In the genomic region with DNA sequence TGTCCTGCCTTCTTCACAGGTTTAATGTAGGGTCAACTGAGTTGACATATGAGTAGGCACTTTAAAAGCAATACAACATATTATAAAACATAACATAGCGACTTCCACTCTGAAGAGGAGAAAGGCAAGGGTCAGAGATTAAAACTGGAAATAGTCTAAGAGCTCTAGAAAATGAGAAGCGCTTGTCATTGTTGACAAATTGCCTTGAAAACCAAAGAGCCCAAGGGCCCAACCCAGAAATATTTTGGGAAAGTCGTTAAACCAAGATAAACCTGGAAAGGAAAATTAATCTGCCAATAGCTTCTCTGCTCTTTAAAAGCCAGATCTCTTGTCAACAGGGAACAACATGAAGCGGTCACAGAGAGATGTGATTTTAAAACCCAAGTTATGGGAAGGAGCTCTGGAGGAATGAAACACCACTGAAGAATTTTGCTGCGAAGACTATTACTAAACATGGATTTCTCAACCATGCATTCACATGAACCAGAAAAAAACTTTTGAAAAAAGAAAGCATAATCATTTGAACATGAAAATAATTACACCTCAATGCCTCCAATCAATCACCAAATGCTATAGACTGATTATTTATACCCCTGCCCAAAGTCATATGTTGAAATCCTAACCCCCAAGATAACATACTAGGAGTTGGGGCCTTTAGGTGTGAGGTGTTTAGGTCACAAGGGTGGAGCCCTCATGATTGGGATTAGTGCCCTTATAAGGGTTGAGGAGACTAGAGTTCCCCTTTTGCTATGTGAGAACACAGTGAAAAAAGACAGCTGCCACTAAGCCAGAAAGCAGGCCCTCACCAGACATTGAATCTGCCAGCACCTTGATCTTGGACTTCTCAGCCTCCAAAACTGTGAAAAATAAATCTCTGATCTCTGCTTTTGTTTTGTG, we compare ENCODE assay signal across 1 cellular context.
A peak's percentile ranks its signal among the peaks of the same experiment; 100 is the strongest.
TF ChIP-seq lines count a peak whose summit lies in the region.

No MANE protein-coding gene starts in this region.

TF ChIP-seq in K562, 482 proteins besides CTCF, POLR2A, EP300 and RAD21 (continued from another document):
- TF ChIP-seq, protein P1, sequence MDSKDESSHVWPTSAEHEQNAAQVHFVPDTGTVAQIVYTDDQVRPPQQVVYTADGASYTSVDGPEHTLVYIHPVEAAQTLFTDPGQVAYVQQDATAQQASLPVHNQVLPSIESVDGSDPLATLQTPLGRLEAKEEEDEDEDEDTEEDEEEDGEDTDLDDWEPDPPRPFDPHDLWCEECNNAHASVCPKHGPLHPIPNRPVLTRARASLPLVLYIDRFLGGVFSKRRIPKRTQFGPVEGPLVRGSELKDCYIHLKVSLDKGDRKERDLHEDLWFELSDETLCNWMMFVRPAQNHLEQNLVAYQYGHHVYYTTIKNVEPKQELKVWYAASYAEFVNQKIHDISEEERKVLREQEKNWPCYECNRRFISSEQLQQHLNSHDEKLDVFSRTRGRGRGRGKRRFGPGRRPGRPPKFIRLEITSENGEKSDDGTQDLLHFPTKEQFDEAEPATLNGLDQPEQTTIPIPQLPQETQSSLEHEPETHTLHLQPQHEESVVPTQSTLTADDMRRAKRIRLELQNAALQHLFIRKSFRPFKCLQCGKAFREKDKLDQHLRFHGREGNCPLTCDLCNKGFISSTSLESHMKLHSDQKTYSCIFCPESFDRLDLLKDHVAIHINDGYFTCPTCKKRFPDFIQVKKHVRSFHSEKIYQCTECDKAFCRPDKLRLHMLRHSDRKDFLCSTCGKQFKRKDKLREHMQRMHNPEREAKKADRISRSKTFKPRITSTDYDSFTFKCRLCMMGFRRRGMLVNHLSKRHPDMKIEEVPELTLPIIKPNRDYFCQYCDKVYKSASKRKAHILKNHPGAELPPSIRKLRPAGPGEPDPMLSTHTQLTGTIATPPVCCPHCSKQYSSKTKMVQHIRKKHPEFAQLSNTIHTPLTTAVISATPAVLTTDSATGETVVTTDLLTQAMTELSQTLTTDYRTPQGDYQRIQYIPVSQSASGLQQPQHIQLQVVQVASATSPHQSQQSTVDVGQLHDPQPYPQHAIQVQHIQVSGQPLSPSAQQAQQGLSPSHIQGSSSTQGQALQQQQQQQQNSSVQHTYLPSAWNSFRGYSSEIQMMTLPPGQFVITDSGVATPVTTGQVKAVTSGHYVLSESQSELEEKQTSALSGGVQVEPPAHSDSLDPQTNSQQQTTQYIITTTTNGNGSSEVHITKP (IDR thresholded peaks at IDR 0.05; ENCODE audit: partially characterized antibody), result no peak
- no peak for TF ChIP-seq MYNN (IDR thresholded peaks at IDR 0.05)
- no peak for TF ChIP-seq MYNN (CRISPR knock-in tag; IDR thresholded peaks at IDR 0.05)
- no peak for TF ChIP-seq STAT5B (CRISPR knock-in tag; IDR thresholded peaks at IDR 0.05)
- no peak for TF ChIP-seq SRSF9 (IDR thresholded peaks at IDR 0.05; ENCODE audit: borderline replicate concordance, low read depth, low read length)
- no peak for TF ChIP-seq RBM14 (IDR thresholded peaks at IDR 0.05; ENCODE audit: borderline replicate concordance, insufficient read depth, low read depth, low read length)
- peak; percentile 76 for TF ChIP-seq L3MBTL2 (IDR thresholded peaks at IDR 0.05)
- TF ChIP-seq ZNF239 (CRISPR knock-in tag; IDR thresholded peaks at IDR 0.05), result no peak
- TF ChIP-seq CSDE1 (IDR thresholded peaks at IDR 0.05), result no peak
- peak; percentile 67 for TF ChIP-seq ZFX (CRISPR knock-in tag; IDR thresholded peaks at IDR 0.05)
- no peak for TF ChIP-seq ELF2 (CRISPR knock-in tag; IDR thresholded peaks at IDR 0.05)
- TF ChIP-seq CREBBP (IDR thresholded peaks at IDR 0.05; ENCODE audit: low read depth, low read length), result no peak
- no peak for TF ChIP-seq CHD4 (IDR thresholded peaks at IDR 0.05; ENCODE audit: insufficient read depth, insufficient replicate concordance, low read depth, low read length, poor library complexity, severe bottlenecking)
- TF ChIP-seq KAT2B (IDR thresholded peaks at IDR 0.05; ENCODE audit: low read depth, low read length), result no peak
- TF ChIP-seq, protein P2, sequence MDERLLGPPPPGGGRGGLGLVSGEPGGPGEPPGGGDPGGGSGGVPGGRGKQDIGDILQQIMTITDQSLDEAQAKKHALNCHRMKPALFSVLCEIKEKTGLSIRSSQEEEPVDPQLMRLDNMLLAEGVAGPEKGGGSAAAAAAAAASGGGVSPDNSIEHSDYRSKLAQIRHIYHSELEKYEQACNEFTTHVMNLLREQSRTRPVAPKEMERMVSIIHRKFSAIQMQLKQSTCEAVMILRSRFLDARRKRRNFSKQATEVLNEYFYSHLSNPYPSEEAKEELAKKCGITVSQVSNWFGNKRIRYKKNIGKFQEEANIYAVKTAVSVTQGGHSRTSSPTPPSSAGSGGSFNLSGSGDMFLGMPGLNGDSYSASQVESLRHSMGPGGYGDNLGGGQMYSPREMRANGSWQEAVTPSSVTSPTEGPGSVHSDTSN (CRISPR knock-in tag; IDR thresholded peaks at IDR 0.05; ENCODE audit: low read depth), result no peak
- TF ChIP-seq, protein P2 (tag; conservative IDR thresholded peaks at IDR 0.05; ENCODE audit: low read depth), result peak; percentile 58
- no peak for TF ChIP-seq ZZZ3 (IDR thresholded peaks at IDR 0.05)
- no peak for TF ChIP-seq RFX7 (CRISPR knock-in tag; IDR thresholded peaks at IDR 0.05)
- no peak for TF ChIP-seq SIRT6 (IDR thresholded peaks at IDR 0.05; ENCODE audit: low read depth, low read length)
- TF ChIP-seq, protein P3, sequence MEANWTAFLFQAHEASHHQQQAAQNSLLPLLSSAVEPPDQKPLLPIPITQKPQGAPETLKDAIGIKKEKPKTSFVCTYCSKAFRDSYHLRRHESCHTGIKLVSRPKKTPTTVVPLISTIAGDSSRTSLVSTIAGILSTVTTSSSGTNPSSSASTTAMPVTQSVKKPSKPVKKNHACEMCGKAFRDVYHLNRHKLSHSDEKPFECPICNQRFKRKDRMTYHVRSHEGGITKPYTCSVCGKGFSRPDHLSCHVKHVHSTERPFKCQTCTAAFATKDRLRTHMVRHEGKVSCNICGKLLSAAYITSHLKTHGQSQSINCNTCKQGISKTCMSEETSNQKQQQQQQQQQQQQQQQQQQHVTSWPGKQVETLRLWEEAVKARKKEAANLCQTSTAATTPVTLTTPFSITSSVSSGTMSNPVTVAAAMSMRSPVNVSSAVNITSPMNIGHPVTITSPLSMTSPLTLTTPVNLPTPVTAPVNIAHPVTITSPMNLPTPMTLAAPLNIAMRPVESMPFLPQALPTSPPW (CRISPR knock-in tag; IDR thresholded peaks at IDR 0.05), result peak; percentile 14; the same call in 1 of the 2 replicates
TF ChIP-seq in K562: peak in this region for 16.
